ENCODE assay signal across 22 cellular contexts in the genomic region with DNA sequence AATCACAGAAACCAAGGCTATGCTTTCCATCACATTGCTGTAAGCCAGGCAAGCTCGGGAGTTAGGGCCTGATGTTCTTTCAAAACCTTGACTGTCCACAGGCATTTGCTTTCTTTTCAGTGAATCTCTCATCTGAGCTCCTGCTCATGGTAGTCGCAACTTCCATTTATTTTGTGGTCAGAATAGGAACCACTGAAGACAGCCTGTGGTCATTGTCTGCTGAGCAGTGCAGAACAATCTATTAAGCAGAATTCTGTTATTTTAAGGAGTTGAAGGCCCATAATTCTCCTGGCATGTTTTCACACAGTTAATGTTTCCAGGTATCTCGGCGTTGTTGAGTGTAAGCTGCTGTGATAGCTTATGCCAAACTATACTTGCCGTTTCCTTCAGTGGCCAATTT.
"Had no signal": no experiment of that assay in that cellular context is flagged by ENCODE, and none has a peak within 500 bp of the region (broad histone marks: within the 10 kb centered on the region; RNA-seq: fewer than 3 reads in every experiment).

No MANE protein-coding gene starts in this region.

- H3K36me3 Mint-ChIP-seq: activated naive CD4-positive, alpha-beta T cell treated with anti-CD3 and anti-CD28 coated beads, Interleukin-2, amount 10 ng/mL, durations not matched to agents 7 days and 5 days; mesothelial cell of epicardium had no signal

- H3K9me3 ChIP-seq: ascending aorta, prostate gland, vagina had no signal

- H3K27me3 Mint-ChIP-seq: activated CD4-positive, alpha-beta T cell treated with anti-CD3 and anti-CD28 coated beads, Interleukin-2, amount 10 ng/mL, durations not matched to agents 7 days and 5 days; activated naive CD4-positive, alpha-beta T cell treated with anti-CD3 and anti-CD28 coated beads, Interleukin-2, amount 10 ng/mL, durations not matched to agents 7 days and 5 days; activated naive CD8-positive, alpha-beta T cell treated with anti-CD3 and anti-CD28 coated beads, Interleukin-2, amount 50 U/mL, for 24 hours had no signal

- DNase-seq: activated CD4-positive, alpha-beta T cell treated with anti-CD3 and anti-CD28 coated beads, Interleukin-2, amount 10 ng/mL, durations not matched to agents 7 days and 5 days; activated CD8-positive, alpha-beta memory T cell treated with anti-CD3 and anti-CD28 coated beads, Interleukin-2, amount 50 U/mL, for 4 hours; activated CD8-positive, alpha-beta T cell treated with anti-CD3 and anti-CD28 coated beads, Interleukin-2, amount 10 ng/mL, durations not matched to agents 7 days and 5 days; activated naive CD4-positive, alpha-beta T cell treated with anti-CD3 and anti-CD28 coated beads, Interleukin-2, amount 10 ng/mL, durations not matched to agents 7 days and 5 days; activated naive CD8-positive, alpha-beta T cell treated with anti-CD3 and anti-CD28 coated beads, Interleukin-2, amount 50 U/mL, for 24 hours; activated T-cell treated with anti-CD3 and anti-CD28 coated beads, Interleukin-2, amount 50 U/mL, for 4 hours; dermis blood vessel endothelial cell; effector memory CD4-positive, alpha-beta T cell; islet precursor cell; left lung; stimulated activated CD4-positive, alpha-beta T cell treated with anti-CD3 and anti-CD28 coated beads, Interleukin-2, amount 100 ng/mL, for 24 hours; stimulated activated naive CD4-positive, alpha-beta T cell treated with Interleukin-2 at 50 U/mL for 16 hours; substantia nigra; T1000 had no signal

- ATAC-seq: activated CD8-positive, alpha-beta T cell treated with anti-CD3 and anti-CD28 coated beads, Interleukin-2, amount 10 ng/mL, durations not matched to agents 7 days and 5 days; activated naive CD8-positive, alpha-beta T cell treated with anti-CD3 and anti-CD28 coated beads, Interleukin-2, amount 50 U/mL, for 24 hours; activated T-cell treated with anti-CD3 and anti-CD28 coated beads, Interleukin-2, amount 50 U/mL, for 4 hours; left lung; SK-N-SH treated with all-trans-retinoic acid at 6 μM for 48 hours had no signal

- H3K9me3 Mint-ChIP-seq: activated CD4-positive, alpha-beta T cell treated with anti-CD3 and anti-CD28 coated beads, Interleukin-2, amount 10 ng/mL, durations not matched to agents 7 days and 5 days; activated naive CD4-positive, alpha-beta T cell treated with anti-CD3 and anti-CD28 coated beads, Interleukin-2, amount 10 ng/mL, durations not matched to agents 7 days and 5 days; activated T-cell treated with anti-CD3 and anti-CD28 coated beads, Interleukin-2, amount 50 U/mL, for 4 hours; mesothelial cell of epicardium; neural crest cell had no signal

- H3K4me2 ChIP-seq: hepatocyte had no signal

- H3K27me3 ChIP-seq: ascending aorta, hepatocyte, left lung, tibial nerve, vagina had no signal

- H3K36me3 ChIP-seq: ascending aorta, left lung, prostate gland, tibial nerve, vagina had no signal

- H3K4me3 Mint-ChIP-seq: activated CD4-positive, alpha-beta T cell treated with anti-CD3 and anti-CD28 coated beads, Interleukin-2, amount 10 ng/mL, durations not matched to agents 7 days and 5 days; activated CD8-positive, alpha-beta T cell treated with anti-CD3 and anti-CD28 coated beads, Interleukin-2, amount 10 ng/mL, durations not matched to agents 7 days and 5 days; activated naive CD4-positive, alpha-beta T cell treated with anti-CD3 and anti-CD28 coated beads, Interleukin-2, amount 10 ng/mL, durations not matched to agents 7 days and 5 days; activated naive CD8-positive, alpha-beta T cell treated with anti-CD3 and anti-CD28 coated beads, Interleukin-2, amount 50 U/mL, for 24 hours; activated T-cell treated with anti-CD3 and anti-CD28 coated beads, Interleukin-2, amount 50 U/mL, for 4 hours; mesothelial cell of epicardium; neural crest cell had no signal

- H3K27ac Mint-ChIP-seq: activated CD4-positive, alpha-beta T cell treated with anti-CD3 and anti-CD28 coated beads, Interleukin-2, amount 10 ng/mL, durations not matched to agents 7 days and 5 days; activated CD8-positive, alpha-beta T cell treated with anti-CD3 and anti-CD28 coated beads, Interleukin-2, amount 10 ng/mL, durations not matched to agents 7 days and 5 days; activated naive CD4-positive, alpha-beta T cell treated with anti-CD3 and anti-CD28 coated beads, Interleukin-2, amount 10 ng/mL, durations not matched to agents 7 days and 5 days; activated naive CD8-positive, alpha-beta T cell treated with anti-CD3 and anti-CD28 coated beads, Interleukin-2, amount 50 U/mL, for 24 hours; mesothelial cell of epicardium had no signal

- H3K4me1 Mint-ChIP-seq: activated CD4-positive, alpha-beta T cell treated with anti-CD3 and anti-CD28 coated beads, Interleukin-2, amount 10 ng/mL, durations not matched to agents 7 days and 5 days; activated naive CD4-positive, alpha-beta T cell treated with anti-CD3 and anti-CD28 coated beads, Interleukin-2, amount 10 ng/mL, durations not matched to agents 7 days and 5 days; activated naive CD8-positive, alpha-beta T cell treated with anti-CD3 and anti-CD28 coated beads, Interleukin-2, amount 50 U/mL, for 24 hours had no signal

- H3K4me3 ChIP-seq: ascending aorta, hepatocyte, left lung, prostate gland, tibial nerve, vagina had no signal

- H3K79me2 ChIP-seq: hepatocyte had no signal

- H2AFZ ChIP-seq: hepatocyte had no signal

- H3K27ac ChIP-seq: hepatocyte, left lung, prostate gland, vagina had no signal

- H3K4me1 ChIP-seq: left lung, prostate gland, vagina had no signal
